In genomic region chr6:50970908-50971307, GRCh38 we compare ENCODE assay signal across 34 cellular contexts.
"Had no signal": no experiment of that assay in that cellular context is flagged by ENCODE, and none has a peak within 500 bp of the region (broad histone marks: within the 10 kb centered on the region; RNA-seq: fewer than 3 reads in every experiment).

No MANE protein-coding gene starts in this region.

- H3K27me3 ChIP-seq: MG63 had no signal

- H3K9ac ChIP-seq: KMS-11 had no signal

- H3K36me3 ChIP-seq: MG63 had no signal

- DNase-seq: Karpas-422, Kasumi-1, MG63, MM.1S, MV-4-11, NCI-H1048, NCI-H1092, NCI-H1092 treated with DMSO at 0.1 percent for 48 hours, NCI-H1105, NCI-H1105 treated with DMSO at 0.1 percent for 48 hours, NCI-H1417 treated with DMSO at 0.1 percent for 48 hours, NCI-H1436, NCI-H1436 treated with DMSO at 0.1 percent for 48 hours, NCI-H146, NCI-H1694, NCI-H1694 treated with DMSO at 0.1 percent for 48 hours, NCI-H187 treated with DMSO at 0.1 percent for 48 hours, NCI-H1930, NCI-H2029, NCI-H2029 treated with DMSO at 0.1 percent for 48 hours, NCI-H2081, NCI-H2081 treated with DMSO at 0.1 percent for 48 hours, NCI-H2107, NCI-H2171, NCI-H2171 treated with DMSO at 0.1 percent for 48 hours, NCI-H2227 treated with DMSO at 0.1 percent for 48 hours, NCI-H226, NCI-H345, NCI-H446, NCI-H446 treated with DMSO at 0.1 percent for 48 hours, NCI-H510A, NCI-H510A treated with DMSO at 0.1 percent for 48 hours, NCI-H524 had no signal

- H3K9me3 ChIP-seq: MG63 had no signal

- H3K4me3 ChIP-seq: MG63 had no signal

- H3K27ac ChIP-seq: KMS-11 had no signal
